8 cellular contexts compared by ENCODE assay signal in the genomic region with DNA sequence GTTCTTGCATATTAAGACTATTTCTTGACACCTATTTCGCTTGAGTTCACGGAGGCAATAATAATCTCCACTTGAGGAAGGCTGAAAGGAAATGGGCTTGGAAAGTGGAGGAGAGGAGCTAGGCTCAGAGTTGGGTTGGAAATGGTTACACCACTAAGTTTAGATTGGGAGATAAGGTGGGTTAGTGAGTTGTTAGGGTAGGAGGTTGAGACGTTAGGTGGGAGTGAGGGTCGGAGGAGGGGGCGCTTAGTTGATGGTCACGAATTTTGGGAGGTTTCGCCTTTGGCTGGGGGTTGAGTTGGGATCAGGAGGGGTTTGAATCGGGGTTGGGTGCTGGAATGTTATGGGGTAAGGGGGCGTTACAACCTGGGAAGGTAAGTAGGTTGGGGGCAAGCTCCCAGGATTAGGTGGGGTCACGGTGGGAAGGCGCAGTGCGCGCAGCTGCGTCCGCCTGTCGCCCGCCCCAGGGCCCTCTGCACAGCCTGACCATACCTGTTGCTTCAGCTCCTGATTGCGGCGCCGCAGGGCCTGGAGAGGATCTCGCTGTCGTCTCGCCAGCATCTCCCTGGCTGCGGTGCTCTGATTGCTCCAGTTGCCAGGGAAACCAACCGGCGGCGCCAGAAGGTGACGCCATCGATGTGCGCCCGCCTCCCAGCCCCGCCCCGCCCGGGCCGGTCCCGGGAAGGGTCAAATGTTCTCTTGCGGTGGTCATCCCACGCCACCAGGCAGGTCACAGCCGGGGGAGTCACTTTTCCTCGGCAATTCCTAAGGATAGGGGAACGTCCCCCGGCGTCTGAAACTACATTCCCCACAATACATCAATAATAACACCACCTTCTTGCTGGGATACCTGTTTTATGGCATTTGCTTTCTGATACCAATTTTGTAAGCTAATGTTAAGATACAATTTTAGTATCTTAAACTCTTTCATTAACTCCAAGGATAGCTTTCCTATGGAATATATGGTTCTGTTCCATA. TPM values are rescaled to one million over a fixed set of nuclear protein-coding genes. Genes with fewer than 3 reads are reported as not detected.
DNase-seq lines count a peak whose midpoint lies in the region; ATAC-seq lines count a peak whose summit lies in the region.

TSS of gene NPHP1 (minus strand) at position 606 of the 978 bp plus-strand sequence. CDS start at position 561, 45 bp downstream.

- H3K27me3 Mint-ChIP-seq in activated T-cell treated with anti-CD3 and anti-CD28 coated beads, Interleukin-2, amount 50 U/mL, for 24 hours, result no peaks in the 10 kb centered on the region

- ATAC-seq in GM21529 (IDR thresholded peaks at IDR 0.05; ENCODE audit: unreplicated experiment), result peak; percentile 97

- peaks cover 26% of the 10 kb centered on the region for H3K36me3 Mint-ChIP-seq in activated T-cell treated with anti-CD3 and anti-CD28 coated beads, Interleukin-2, amount 50 U/mL, for 24 hours (ENCODE audit: low read depth)

- H3K27ac ChIP-seq in esophagus (ENCODE audit: low read depth in 2 of 2, low read length in 1 of 2), result peak within 1 kb of the TSS; percentile 60 to 73
- H3K27ac ChIP-seq in muscle layer of duodenum (ENCODE audit: low read length), result peak within 1 kb of the TSS; percentile 72

- H3K36me3 ChIP-seq in esophagus (ENCODE audit: control insufficient read depth in 2 of 2, insufficient read depth in 2 of 2, low read length in 1 of 2), result peaks cover 0 to 2% of the 10 kb centered on the region in 2 donors
- H3K36me3 ChIP-seq in muscle layer of duodenum (ENCODE audit: control insufficient read depth in 1 of 2, insufficient read depth in 2 of 2, low read length in 2 of 2), result peaks cover 0 to 6% of the 10 kb centered on the region in 2 donors

- H3K4me1 Mint-ChIP-seq in activated T-cell treated with anti-CD3 and anti-CD28 coated beads, Interleukin-2, amount 50 U/mL, for 24 hours (ENCODE audit: low read depth), result peaks cover 28% of the 10 kb centered on the region

- peak within 1 kb of the TSS; percentile 65 to 78 for H3K4me3 ChIP-seq in esophagus (ENCODE audit: low read depth in 1 of 2, low read length in 2 of 2)
- H3K4me3 ChIP-seq in muscle layer of duodenum (ENCODE audit: low read depth in 1 of 2, low read length in 2 of 2), result peak within 1 kb of the TSS; percentile 82 to 94

- H3K27ac Mint-ChIP-seq in activated T-cell treated with anti-CD3 and anti-CD28 coated beads, Interleukin-2, amount 50 U/mL, for 24 hours, result peak within 1 kb of the TSS; percentile 83

- DNase-seq in DMS53 (lab: John Stamatoyannopoulos, UW), result peak; percentile 99
- DNase-seq in HuH-7 (ENCODE audit: low spot score), result peak; percentile 88
- DNase-seq in OCI-M1 (lab: John Stamatoyannopoulos, UW), result peak; percentile 84
- DNase-seq in activated T-cell treated with anti-CD3 and anti-CD28 coated beads, Interleukin-2, amount 50 U/mL, for 24 hours, result peak; percentile 92
- peak; percentile 68 to 74 for DNase-seq in stimulated activated CD8-positive, alpha-beta memory T cell treated with anti-CD3 and anti-CD28 coated beads, Interleukin-7, amount 100 ng/mL, for 1 hour (ENCODE audit: low read depth in 2 of 2)

- WGBS in esophagus, 2 donors, result 2% methylated on average over 35 to 43 of the region's 43 CpGs

- H3K9me3 ChIP-seq in esophagus (ENCODE audit: control insufficient read depth in 2 of 2, insufficient read depth in 1 of 2, low read depth in 1 of 2, low read length in 1 of 2) (no peaks in the 10 kb centered on the region), muscle layer of duodenum (ENCODE audit: control insufficient read depth in 1 of 2, low read length in 2 of 2) (no peaks in the 10 kb centered on the region)

- peaks cover 0 to 3% of the 10 kb centered on the region in 2 donors for H3K4me1 ChIP-seq in esophagus (ENCODE audit: control insufficient read depth in 2 of 2, insufficient read depth in 2 of 2, low read length in 1 of 2)
- H3K4me1 ChIP-seq in muscle layer of duodenum (ENCODE audit: control insufficient read depth in 1 of 2, insufficient read depth in 2 of 2, low read length in 2 of 2), result peaks cover 0 to 8% of the 10 kb centered on the region in 2 donors

- H3K9me3 Mint-ChIP-seq in activated T-cell treated with anti-CD3 and anti-CD28 coated beads, Interleukin-2, amount 50 U/mL, for 24 hours, result no peaks in the 10 kb centered on the region

- no peaks in the 10 kb centered on the region for H3K27me3 ChIP-seq in esophagus (ENCODE audit: control insufficient read depth in 1 of 2, insufficient read depth in 2 of 2, low read length in 2 of 2)
- H3K27me3 ChIP-seq in muscle layer of duodenum (ENCODE audit: low read depth, low read length), result no peaks in the 10 kb centered on the region

- peak within 1 kb of the TSS; percentile 86 for H3K4me3 Mint-ChIP-seq in activated T-cell treated with anti-CD3 and anti-CD28 coated beads, Interleukin-2, amount 50 U/mL, for 24 hours

RNA-seq across cellular contexts. Expression of gene NPHP1, which starts in this region (rescaled TPM):
- polyA plus RNA-seq in esophagus, result 1 to 10 TPM; 1.5 to 2.3 TPM

Comparison
In these comparisons a context has a peak if more than half of its experiments do, and no peak if none do; other contexts are left out.
1. Peak in every context shown above with its lines: DNase-seq, ATAC-seq, H3K4me3 ChIP-seq and H3K27ac ChIP-seq.